9 cellular contexts compared by ENCODE assay signal in genomic region chr1:91883470-91883869, GRCh38. TPM values are rescaled to one million over a fixed set of nuclear protein-coding genes. Genes with fewer than 3 reads are reported as not detected.
DNase-seq lines count a peak whose midpoint lies in the region; ATAC-seq, FAIRE-seq and TF ChIP-seq lines count a peak whose summit lies in the region.
"Had no signal": no experiment of that assay in that cellular context is flagged by ENCODE, and none has a peak within 500 bp of the region (broad histone marks: within the 10 kb centered on the region; RNA-seq: fewer than 3 reads in every experiment).

No MANE protein-coding gene starts in this region.

- H3K27me3 ChIP-seq in AG04450 (ENCODE audit: control insufficient read depth, insufficient read depth, low read length) (no peaks in the 10 kb centered on the region), gastroesophageal sphincter (no peaks in the 10 kb centered on the region), tibial nerve (no peaks in the 10 kb centered on the region)

- peak; percentile 59 for TF ChIP-seq CTCF in AG04450 (IDR thresholded peaks at IDR 0.05; ENCODE audit: low read depth, low read length)
- peak; percentile 47 for TF ChIP-seq CTCF in GM12873 (IDR thresholded peaks at IDR 0.05; ENCODE audit: insufficient read depth, low read depth, low read length, missing control alignments)
- TF ChIP-seq CTCF in gastroesophageal sphincter (IDR thresholded peaks at IDR 0.05): peak; percentile 23 to 52 (median 44)
- TF ChIP-seq CTCF in tibial nerve (IDR thresholded peaks at IDR 0.05): peak; percentile 30 to 54 (median 42)

- H3K27ac ChIP-seq in AG04450 (ENCODE audit: low read depth, low read length) (no peak overlapping the region), gastroesophageal sphincter (peak overlapping the region; percentile 84 to 100 (median 94)), tibial nerve (peak overlapping the region in 3 of 4 donors; percentile 92 to 97 (median 93))
- H3K27ac ChIP-seq: HL-60 had no signal

- peaks cover 3 to 68% (median 19%) of the 10 kb centered on the region in 3 donors for H3K4me1 ChIP-seq in gastroesophageal sphincter
- H3K4me1 ChIP-seq in tibial nerve: peaks cover 0 to 63% (median 14%) of the 10 kb centered on the region in 4 donors

- no peak for TF ChIP-seq EP300 in gastroesophageal sphincter (IDR thresholded peaks at IDR 0.05)
- TF ChIP-seq EP300 in tibial nerve (IDR thresholded peaks at IDR 0.05): no peak

- H3K9me3 ChIP-seq in AG04450 (ENCODE audit: control insufficient read depth, insufficient read depth, low read length): no peaks in the 10 kb centered on the region; the same call in 1 of the 2 replicates
- no peaks in the 10 kb centered on the region for H3K9me3 ChIP-seq in gastroesophageal sphincter
- no peaks in the 10 kb centered on the region for H3K9me3 ChIP-seq in tibial nerve

- CTCF ChIA-PET in AG04450 (lab: Charles Lee): interaction anchor here (0.6 to 3.8 kb wide), 42 partner anchors 8 to 865 kb away, joined by 3 to 59 read pairs (median 4); no protein-coding TSS in a partner anchor

- H3K4me3 ChIP-seq in AG04450 (ENCODE audit: low read depth, low read length) (peak overlapping the region; percentile 39), gastroesophageal sphincter (peak overlapping the region; percentile 67 to 99), tibial nerve (peak overlapping the region; percentile 66 to 99 (median 89))

- WGBS in gastroesophageal sphincter (ENCODE audit: low coverage in 1 of 2), 2 donors: 0% methylated on average over 5 to 6 of the region's 6 CpGs
- 3 to 4% methylated on average over 6 of the region's 6 CpGs for WGBS in tibial nerve, 2 donors

- intact Hi-C loops in posterior vena cava (cut with DNase I): no loop called here

- H3K36me3 ChIP-seq in gastroesophageal sphincter (no peaks in the 10 kb centered on the region), tibial nerve (no peaks in the 10 kb centered on the region)

- FAIRE-seq in TTC549 (lab: Jason Lieb, UNC): peak; percentile 11

- TF ChIP-seq POLR2A in gastroesophageal sphincter (IDR thresholded peaks at IDR 0.05): no peak
- no peak for TF ChIP-seq POLR2A in tibial nerve (IDR thresholded peaks at IDR 0.05)

- DNase-seq in AG04450 (ENCODE audit: low read depth, low spot score) (no peak), tibial nerve (ENCODE audit: low spot score in 2 of 2) (no peak), NCI-H2171 (lab: John Stamatoyannopoulos, UW) (no peak), posterior vena cava (ENCODE audit: low spot score) (no peak)

- ATAC-seq in gastroesophageal sphincter: no peak
- ATAC-seq in GM18858 (IDR thresholded peaks at IDR 0.05; ENCODE audit: unreplicated experiment): no peak

- POLR2A ChIA-PET in AG04450 (lab: Yijun Ruan, JAX): interaction anchor here (0.7 kb wide), 2 partner anchors 11 to 902 kb away, joined by 4 to 5 read pairs; no protein-coding TSS in a partner anchor

RNA-seq across cellular contexts. Expression of gene TGFBR3, which starts 2.5 kb away (rescaled TPM):
- polyA plus RNA-seq in AG04450 (2011; rRNA removed): 24.2 and 36.5 TPM in 2 replicates
- polyA minus RNA-seq in AG04450 (2011; rRNA and poly(A)+ RNA removed): 88.9 and 89.2 TPM in 2 replicates
- 100 to 1,000 TPM; 176 to 315 (median 248) TPM for total RNA-seq in gastroesophageal sphincter
- total RNA-seq in tibial nerve: 100 to 1,000 TPM; 116 to 306 (median 171) TPM
- total RNA-seq in posterior vena cava: 100 to 1,000 TPM in 1 of 2 donors, 10 to 100 TPM in 1; 86.7 to 106 TPM

Comparison
In these comparisons a context has a peak if more than half of its experiments do, and no peak if none do; other contexts are left out.
1. H3K4me3 ChIP-seq: peak in every context shown above with its lines; median percentile 89 in tibial nerve; 83 in gastroesophageal sphincter; 39 in AG04450.